ENCODE assay signal across 11 cellular contexts in the genomic region with DNA sequence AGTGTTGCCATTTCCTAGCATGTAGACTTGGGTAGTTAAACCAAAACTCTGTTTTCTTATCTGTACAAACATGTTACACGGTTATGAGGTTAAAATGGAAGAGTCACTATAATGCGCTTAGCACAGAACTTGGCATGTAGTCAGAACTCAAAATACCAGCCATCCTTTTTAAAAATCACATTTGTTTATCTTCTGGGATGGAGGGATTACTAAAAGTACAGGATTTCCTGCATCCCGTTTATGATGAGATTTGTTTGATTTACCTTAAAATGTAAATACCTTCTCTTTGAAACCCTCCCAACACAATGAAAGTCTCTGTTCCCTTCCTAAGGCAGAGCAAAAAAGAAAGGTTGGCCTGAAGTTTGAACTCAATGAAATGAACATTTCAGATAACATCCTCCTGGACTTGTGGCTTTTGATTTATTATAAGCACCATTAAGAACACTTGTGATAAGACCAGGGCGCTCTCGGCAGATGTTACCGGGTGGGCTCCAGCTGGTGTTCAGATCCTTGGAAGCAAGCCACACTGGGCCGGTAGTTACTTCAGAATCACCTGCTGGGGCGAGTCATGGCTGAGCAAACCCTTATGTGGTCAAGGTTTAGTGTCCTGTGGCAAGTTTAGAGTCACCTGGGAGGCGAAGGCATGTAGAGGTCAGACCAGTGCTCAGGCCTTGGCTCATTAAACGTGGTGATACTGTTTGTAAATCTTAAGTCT.
DNase-seq lines count a peak whose midpoint lies in the region; ATAC-seq and TF ChIP-seq lines count a peak whose summit lies in the region.
"Had no signal": no experiment of that assay in that cellular context is flagged by ENCODE, and none has a peak within 500 bp of the region (broad histone marks: within the 10 kb centered on the region; RNA-seq: fewer than 3 reads in every experiment).

No MANE protein-coding gene starts in this region.

- TF ChIP-seq CTCF in AG04450 (IDR thresholded peaks at IDR 0.05; ENCODE audit: low read depth, low read length), result no peak

- ATAC-seq in left ventricle myocardium superior, result peak; percentile 26
- ATAC-seq in activated CD4-positive, CD25-positive, alpha-beta regulatory T cell treated with anti-CD3 and anti-CD28 coated beads, Interleukin-2, amount 50 U/mL, for 24 hours, result no peak

- H3K27me3 ChIP-seq in AG04450 (ENCODE audit: control insufficient read depth, insufficient read depth, low read length), result no peaks in the 10 kb centered on the region
- H3K27me3 ChIP-seq: spleen had no signal

- no peaks in the 10 kb centered on the region for H3K9me3 ChIP-seq in AG04450 (ENCODE audit: control insufficient read depth, insufficient read depth, low read length)
- H3K9me3 ChIP-seq: spleen had no signal

- no peak overlapping the region for H3K4me3 ChIP-seq in AG04450 (ENCODE audit: low read depth, low read length)
- H3K4me3 ChIP-seq: spleen had no signal

- H3K27ac ChIP-seq in AG04450 (ENCODE audit: low read depth, low read length), result peak overlapping the region; percentile 55
- H3K27ac ChIP-seq: spleen had no signal

- intact Hi-C loops in left ventricle myocardium superior (cut with micrococcal nuclease), result loop anchor here (10.0 kb wide), 1 partner anchor 55 kb away; no protein-coding TSS in a partner anchor

- peak; percentile 24 for DNase-seq in AG04450 (ENCODE audit: low read depth, low spot score)
- DNase-seq in LoVo (ENCODE audit: low spot score), result peak; percentile 74
- DNase-seq in NCI-H82 (lab: John Stamatoyannopoulos, UW), result peak; percentile 87
- DNase-seq in left ventricle myocardium superior, result no peak
- DNase-seq in foreskin melanocyte, result no peak
- no peak for DNase-seq in activated T-cell treated with anti-CD3 and anti-CD28 coated beads, Interleukin-2, amount 50 U/mL, for 1 hour
- no peak for DNase-seq in HuH-7.5 (ENCODE audit: low spot score)
- DNase-seq: cerebellar nuclear complex, spleen, T1000 had no signal

- CTCF ChIA-PET in AG04450 (lab: Charles Lee), result no interaction called here

- POLR2A ChIA-PET in AG04450 (lab: Yijun Ruan, JAX), result no interaction called here

Comparison
In these comparisons a context has a peak if more than half of its experiments do, and no peak if none do; other contexts are left out.
1. DNase-seq: peak in AG04450 (single experiment), LoVo (single experiment) and NCI-H82 (single experiment); none in left ventricle myocardium superior (single experiment), foreskin melanocyte (single experiment), activated T-cell treated with anti-CD3 and anti-CD28 coated beads, Interleukin-2, amount 50 U/mL, for 1 hour (single experiment) and HuH-7.5 (single experiment).